Comparison of ENCODE assay signal across 8 cellular contexts in genomic region chr10:103367379-103367781, GRCh38. TPM values are rescaled to one million over a fixed set of nuclear protein-coding genes. Genes with fewer than 3 reads are reported as not detected.
DNase-seq lines count a peak whose midpoint lies in the region; ATAC-seq and TF ChIP-seq lines count a peak whose summit lies in the region.

No MANE protein-coding gene starts in this region.

- H4K20me1 ChIP-seq in PC-3 (ENCODE audit: low read length), result no peaks in the 10 kb centered on the region

- TF ChIP-seq CTCF in PC-3 (conservative IDR thresholded peaks at IDR 0.05; ENCODE audit: low read depth, low read length), result no peak

- H3K27me3 ChIP-seq in PC-3 (ENCODE audit: low read length) (no peaks in the 10 kb centered on the region), trophoblast cell (ENCODE audit: insufficient read depth, low read length) (no peaks in the 10 kb centered on the region)

- H4K91ac ChIP-seq in trophoblast cell (ENCODE audit: low read depth, low read length), result no peak overlapping the region

- no peak overlapping the region for H3K14ac ChIP-seq in trophoblast cell (ENCODE audit: low read length)

- H3K79me2 ChIP-seq in PC-3 (ENCODE audit: low read length) (peaks cover 36% of the 10 kb centered on the region), trophoblast cell (ENCODE audit: control insufficient read depth, insufficient read depth, low read length, poor library complexity) (peaks cover 3% of the 10 kb centered on the region)

- H3K9me2 ChIP-seq in PC-3 (replicated peaks; ENCODE audit: low read length), result no peaks in the 10 kb centered on the region

- CTCF ChIA-PET in PC-3 (lab: Charles Lee), result no interaction called here

- BruUV-seq in PC-3 (replicated peaks; lab: Mats Ljungman, UMichigan), result TSS peak; percentile 99

- H3K9ac ChIP-seq in PC-3 (ENCODE audit: low read length) (peak overlapping the region; percentile 80), trophoblast cell (ENCODE audit: low read length) (no peak overlapping the region)

- H3K4me3 ChIP-seq in PC-3 (ENCODE audit: low read length) (peak overlapping the region; percentile 93), trophoblast cell (ENCODE audit: low read depth, low read length) (no peak overlapping the region)

- H3K4me1 ChIP-seq in PC-3 (ENCODE audit: insufficient read depth, low read length) (peaks cover 20% of the 10 kb centered on the region), trophoblast cell (ENCODE audit: control insufficient read depth in 1 of 2, insufficient read depth in 2 of 2, low read length in 2 of 2) (no peaks in the 10 kb centered on the region)

- no peak overlapping the region for H2BK12ac ChIP-seq in trophoblast cell (ENCODE audit: low read length)

- intact Hi-C loops in PC-3 (cut with micrococcal nuclease), result no loop called here

- WGBS in trophoblast cell (ENCODE audit: extremely low coverage, insufficient coverage, insufficient read length), result no CpG with 5 or more reads among the region's 10 CpGs

- H4K12ac ChIP-seq in trophoblast cell (ENCODE audit: low read depth, low read length), result peak overlapping the region; percentile 46

- H3K27ac ChIP-seq in PC-3 (ENCODE audit: low read length), result peak overlapping the region; percentile 59
- H3K27ac ChIP-seq in epithelial cell of prostate, result peak overlapping the region; percentile 58
- no peak overlapping the region for H3K27ac ChIP-seq in trophoblast cell (ENCODE audit: low read depth, low read length)

- H3F3A ChIP-seq in PC-3 (ENCODE audit: low read length, unreplicated experiment), result no peaks in the 10 kb centered on the region

- POLR2A ChIA-PET in PC-3 (lab: Charles Lee; ENCODE audit: unreplicated experiment), result no interaction called here

- no peak overlapping the region for H3K23ac ChIP-seq in trophoblast cell (ENCODE audit: low read length)

- ATAC-seq in PC-3 (no peak), GM18873 (IDR thresholded peaks at IDR 0.05; ENCODE audit: low FRiP score, unreplicated experiment) (no peak)

- H3K4ac ChIP-seq in trophoblast cell (ENCODE audit: low read depth, low read length), result no peak overlapping the region

- DNase-seq in EL, result peak; percentile 3
- no peak for DNase-seq in PC-3
- DNase-seq in epithelial cell of prostate (ENCODE audit: low read depth, low spot score), result no peak
- DNase-seq in trophoblast cell, result peak in 1 of 2 donors; percentile 25
- DNase-seq in NCI-H446 (lab: John Stamatoyannopoulos, UW), result no peak
- DNase-seq in stimulated activated naive CD4-positive, alpha-beta T cell treated with Interleukin-2 at 50 U/mL for 16 hours (lab: John Stamatoyannopoulos, UW), result no peak
- no peak for DNase-seq in NCI-H1417 treated with DMSO at 0.1 percent for 48 hours (lab: John Stamatoyannopoulos, UW)

- H3K4me2 ChIP-seq in PC-3 (ENCODE audit: low read length) (peak overlapping the region; percentile 95), trophoblast cell (ENCODE audit: low read length) (peak overlapping the region; percentile 43)

- no peak overlapping the region for H2AK5ac ChIP-seq in trophoblast cell (ENCODE audit: low read length)

- no peak overlapping the region for H3K18ac ChIP-seq in trophoblast cell (ENCODE audit: low read length)

- peaks cover 5% of the 10 kb centered on the region for H3K79me1 ChIP-seq in trophoblast cell (ENCODE audit: low read length)

- H2AFZ ChIP-seq in PC-3 (ENCODE audit: low read length) (peak overlapping the region; percentile 80), trophoblast cell (ENCODE audit: insufficient read depth, low read length, poor library complexity) (no peak overlapping the region)

- peak overlapping the region; percentile 84 for H4K8ac ChIP-seq in trophoblast cell (ENCODE audit: low read depth, low read length)

- no peak overlapping the region for H2BK120ac ChIP-seq in trophoblast cell (ENCODE audit: insufficient read depth, low read length, poor library complexity)

- H2BK5ac ChIP-seq in trophoblast cell (ENCODE audit: low read depth, low read length, poor library complexity), result no peak overlapping the region

- no peaks in the 10 kb centered on the region for H3K9me3 ChIP-seq in PC-3 (ENCODE audit: low read length)
- no peaks in the 10 kb centered on the region for H3K9me3 ChIP-seq in trophoblast cell (ENCODE audit: insufficient read depth, low read depth, low read length)

- no peaks in the 10 kb centered on the region for H3K36me3 ChIP-seq in PC-3 (ENCODE audit: low read depth, low read length)
- no peaks in the 10 kb centered on the region for H3K36me3 ChIP-seq in trophoblast cell (ENCODE audit: control insufficient read depth in 1 of 2, insufficient read depth in 2 of 2, low read length in 2 of 2)

RNA-seq across cellular contexts. Expression of gene TAF5, which starts 0.4 kb away (rescaled TPM):
- 7.0 and 8.4 TPM in 2 replicates for total RNA-seq in PC-3 (2014; rRNA removed)
- 7.9 and 8.6 TPM in 2 replicates for polyA plus RNA-seq in trophoblast cell (2013)

RNA-seq across cellular contexts. Expression of gene PCGF6, which starts 16.4 kb away (rescaled TPM):
- total RNA-seq in PC-3 (2014; rRNA removed), result 8.8 and 11.6 TPM in 2 replicates
- polyA plus RNA-seq in trophoblast cell (2013), result 6.8 and 7.0 TPM in 2 replicates

RNA-seq across cellular contexts. Expression of gene ATP5MK, which starts 28.9 kb away (rescaled TPM):
- 66.1 and 111 TPM in 2 replicates for total RNA-seq in PC-3 (2014; rRNA removed)
- 848 and 875 TPM in 2 replicates for polyA plus RNA-seq in trophoblast cell (2013)

RNA-seq across cellular contexts. Expression of gene PDCD11, which starts 29.0 kb away (rescaled TPM):
- 41.9 and 50.9 TPM in 2 replicates for total RNA-seq in PC-3 (2014; rRNA removed)
- 20.4 and 20.9 TPM in 2 replicates for polyA plus RNA-seq in trophoblast cell (2013)
